In the genomic region with DNA sequence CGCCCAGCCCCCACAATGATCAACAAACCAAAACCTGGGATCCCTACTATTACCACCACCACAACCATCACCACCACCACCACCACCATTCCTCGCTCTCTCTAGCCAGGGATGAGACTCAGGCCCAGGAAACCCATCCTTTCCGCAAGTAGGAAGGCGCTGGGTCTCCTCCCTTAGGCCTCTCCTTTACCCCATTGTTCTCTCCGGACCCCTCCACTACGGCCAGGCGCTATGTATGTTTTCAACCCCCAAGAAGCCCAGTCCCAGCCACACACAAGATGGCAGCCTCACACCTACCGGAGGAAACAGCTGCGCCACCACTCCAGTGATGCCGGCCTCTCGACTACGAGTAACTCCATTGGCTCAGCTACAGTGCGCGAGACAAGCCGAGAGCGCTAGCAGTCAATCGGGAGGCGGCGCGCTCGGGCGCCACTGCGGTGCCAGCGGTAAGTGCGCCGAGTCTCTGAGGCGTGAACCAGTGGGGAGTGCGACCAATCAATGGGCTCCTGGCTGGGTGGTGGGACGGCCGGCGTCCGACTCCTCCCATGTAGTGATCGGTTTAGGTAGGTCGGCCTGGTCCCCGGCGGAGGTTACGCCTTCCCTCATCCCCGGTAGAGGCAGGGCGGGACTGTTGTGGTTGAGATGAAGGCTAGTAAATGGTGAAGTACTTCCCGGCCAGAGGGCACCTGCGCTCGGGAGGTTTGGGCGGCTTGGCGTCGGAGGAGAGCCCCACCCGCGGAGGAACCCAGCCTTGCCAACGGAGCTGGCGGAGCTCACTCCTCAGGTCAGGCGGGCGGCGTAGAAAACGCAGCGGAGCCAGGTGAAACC, we compare ENCODE assay signal across 1 cellular context.
TF ChIP-seq lines count a peak whose summit lies in the region.

A gene (minus strand): TSS at position 376 of the 828 bp plus-strand sequence. CDS start 61,154 bp downstream, outside the sequence.
A gene with protein sequence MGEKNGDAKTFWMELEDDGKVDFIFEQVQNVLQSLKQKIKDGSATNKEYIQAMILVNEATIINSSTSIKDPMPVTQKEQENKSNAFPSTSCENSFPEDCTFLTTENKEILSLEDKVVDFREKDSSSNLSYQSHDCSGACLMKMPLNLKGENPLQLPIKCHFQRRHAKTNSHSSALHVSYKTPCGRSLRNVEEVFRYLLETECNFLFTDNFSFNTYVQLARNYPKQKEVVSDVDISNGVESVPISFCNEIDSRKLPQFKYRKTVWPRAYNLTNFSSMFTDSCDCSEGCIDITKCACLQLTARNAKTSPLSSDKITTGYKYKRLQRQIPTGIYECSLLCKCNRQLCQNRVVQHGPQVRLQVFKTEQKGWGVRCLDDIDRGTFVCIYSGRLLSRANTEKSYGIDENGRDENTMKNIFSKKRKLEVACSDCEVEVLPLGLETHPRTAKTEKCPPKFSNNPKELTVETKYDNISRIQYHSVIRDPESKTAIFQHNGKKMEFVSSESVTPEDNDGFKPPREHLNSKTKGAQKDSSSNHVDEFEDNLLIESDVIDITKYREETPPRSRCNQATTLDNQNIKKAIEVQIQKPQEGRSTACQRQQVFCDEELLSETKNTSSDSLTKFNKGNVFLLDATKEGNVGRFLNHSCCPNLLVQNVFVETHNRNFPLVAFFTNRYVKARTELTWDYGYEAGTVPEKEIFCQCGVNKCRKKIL (plus strand): TSS at position 586 of the 828 bp plus-strand sequence. CDS start 7,620 bp downstream, outside the sequence.

TF ChIP-seq in HepG2, 621 proteins besides CTCF, POLR2A, EP300 and RAD21 (continued from another document and continues in another):
- TF ChIP-seq, protein P1, sequence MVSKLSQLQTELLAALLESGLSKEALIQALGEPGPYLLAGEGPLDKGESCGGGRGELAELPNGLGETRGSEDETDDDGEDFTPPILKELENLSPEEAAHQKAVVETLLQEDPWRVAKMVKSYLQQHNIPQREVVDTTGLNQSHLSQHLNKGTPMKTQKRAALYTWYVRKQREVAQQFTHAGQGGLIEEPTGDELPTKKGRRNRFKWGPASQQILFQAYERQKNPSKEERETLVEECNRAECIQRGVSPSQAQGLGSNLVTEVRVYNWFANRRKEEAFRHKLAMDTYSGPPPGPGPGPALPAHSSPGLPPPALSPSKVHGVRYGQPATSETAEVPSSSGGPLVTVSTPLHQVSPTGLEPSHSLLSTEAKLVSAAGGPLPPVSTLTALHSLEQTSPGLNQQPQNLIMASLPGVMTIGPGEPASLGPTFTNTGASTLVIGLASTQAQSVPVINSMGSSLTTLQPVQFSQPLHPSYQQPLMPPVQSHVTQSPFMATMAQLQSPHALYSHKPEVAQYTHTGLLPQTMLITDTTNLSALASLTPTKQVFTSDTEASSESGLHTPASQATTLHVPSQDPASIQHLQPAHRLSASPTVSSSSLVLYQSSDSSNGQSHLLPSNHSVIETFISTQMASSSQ (IDR thresholded peaks at IDR 0.05; ENCODE audit: low read depth), result peak; percentile 46; the same call in 1 of the 2 replicates
- TF ChIP-seq, protein P1 (CRISPR knock-in tag; IDR thresholded peaks at IDR 0.05; ENCODE audit: borderline replicate concordance), result peak; percentile 70; the same call in 1 of the 2 replicates
- peak; percentile 76 for TF ChIP-seq ZFX (CRISPR knock-in tag; IDR thresholded peaks at IDR 0.05; ENCODE audit: low read depth)
- TF ChIP-seq, protein P2, sequence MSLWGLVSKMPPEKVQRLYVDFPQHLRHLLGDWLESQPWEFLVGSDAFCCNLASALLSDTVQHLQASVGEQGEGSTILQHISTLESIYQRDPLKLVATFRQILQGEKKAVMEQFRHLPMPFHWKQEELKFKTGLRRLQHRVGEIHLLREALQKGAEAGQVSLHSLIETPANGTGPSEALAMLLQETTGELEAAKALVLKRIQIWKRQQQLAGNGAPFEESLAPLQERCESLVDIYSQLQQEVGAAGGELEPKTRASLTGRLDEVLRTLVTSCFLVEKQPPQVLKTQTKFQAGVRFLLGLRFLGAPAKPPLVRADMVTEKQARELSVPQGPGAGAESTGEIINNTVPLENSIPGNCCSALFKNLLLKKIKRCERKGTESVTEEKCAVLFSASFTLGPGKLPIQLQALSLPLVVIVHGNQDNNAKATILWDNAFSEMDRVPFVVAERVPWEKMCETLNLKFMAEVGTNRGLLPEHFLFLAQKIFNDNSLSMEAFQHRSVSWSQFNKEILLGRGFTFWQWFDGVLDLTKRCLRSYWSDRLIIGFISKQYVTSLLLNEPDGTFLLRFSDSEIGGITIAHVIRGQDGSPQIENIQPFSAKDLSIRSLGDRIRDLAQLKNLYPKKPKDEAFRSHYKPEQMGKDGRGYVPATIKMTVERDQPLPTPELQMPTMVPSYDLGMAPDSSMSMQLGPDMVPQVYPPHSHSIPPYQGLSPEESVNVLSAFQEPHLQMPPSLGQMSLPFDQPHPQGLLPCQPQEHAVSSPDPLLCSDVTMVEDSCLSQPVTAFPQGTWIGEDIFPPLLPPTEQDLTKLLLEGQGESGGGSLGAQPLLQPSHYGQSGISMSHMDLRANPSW (CRISPR knock-in tag; IDR thresholded peaks at IDR 0.05; ENCODE audit: borderline replicate concordance), result peak; percentile 73; the same call in 1 of the 2 replicates
- TF ChIP-seq PHF8 (CRISPR knock-in tag; IDR thresholded peaks at IDR 0.05), result peak; percentile 69
- peak; percentile 56; the same call in 1 of the 2 replicates for TF ChIP-seq ZNF160 (CRISPR knock-in tag; IDR thresholded peaks at IDR 0.05)
- TF ChIP-seq, protein P3, sequence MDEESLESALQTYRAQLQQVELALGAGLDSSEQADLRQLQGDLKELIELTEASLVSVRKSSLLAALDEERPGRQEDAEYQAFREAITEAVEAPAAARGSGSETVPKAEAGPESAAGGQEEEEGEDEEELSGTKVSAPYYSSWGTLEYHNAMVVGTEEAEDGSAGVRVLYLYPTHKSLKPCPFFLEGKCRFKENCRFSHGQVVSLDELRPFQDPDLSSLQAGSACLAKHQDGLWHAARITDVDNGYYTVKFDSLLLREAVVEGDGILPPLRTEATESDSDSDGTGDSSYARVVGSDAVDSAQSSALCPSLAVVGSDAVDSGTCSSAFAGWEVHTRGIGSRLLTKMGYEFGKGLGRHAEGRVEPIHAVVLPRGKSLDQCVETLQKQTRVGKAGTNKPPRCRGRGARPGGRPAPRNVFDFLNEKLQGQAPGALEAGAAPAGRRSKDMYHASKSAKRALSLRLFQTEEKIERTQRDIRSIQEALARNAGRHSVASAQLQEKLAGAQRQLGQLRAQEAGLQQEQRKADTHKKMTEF (CRISPR knock-in tag; IDR thresholded peaks at IDR 0.05), result peak; percentile 68
- TF ChIP-seq, protein P4, sequence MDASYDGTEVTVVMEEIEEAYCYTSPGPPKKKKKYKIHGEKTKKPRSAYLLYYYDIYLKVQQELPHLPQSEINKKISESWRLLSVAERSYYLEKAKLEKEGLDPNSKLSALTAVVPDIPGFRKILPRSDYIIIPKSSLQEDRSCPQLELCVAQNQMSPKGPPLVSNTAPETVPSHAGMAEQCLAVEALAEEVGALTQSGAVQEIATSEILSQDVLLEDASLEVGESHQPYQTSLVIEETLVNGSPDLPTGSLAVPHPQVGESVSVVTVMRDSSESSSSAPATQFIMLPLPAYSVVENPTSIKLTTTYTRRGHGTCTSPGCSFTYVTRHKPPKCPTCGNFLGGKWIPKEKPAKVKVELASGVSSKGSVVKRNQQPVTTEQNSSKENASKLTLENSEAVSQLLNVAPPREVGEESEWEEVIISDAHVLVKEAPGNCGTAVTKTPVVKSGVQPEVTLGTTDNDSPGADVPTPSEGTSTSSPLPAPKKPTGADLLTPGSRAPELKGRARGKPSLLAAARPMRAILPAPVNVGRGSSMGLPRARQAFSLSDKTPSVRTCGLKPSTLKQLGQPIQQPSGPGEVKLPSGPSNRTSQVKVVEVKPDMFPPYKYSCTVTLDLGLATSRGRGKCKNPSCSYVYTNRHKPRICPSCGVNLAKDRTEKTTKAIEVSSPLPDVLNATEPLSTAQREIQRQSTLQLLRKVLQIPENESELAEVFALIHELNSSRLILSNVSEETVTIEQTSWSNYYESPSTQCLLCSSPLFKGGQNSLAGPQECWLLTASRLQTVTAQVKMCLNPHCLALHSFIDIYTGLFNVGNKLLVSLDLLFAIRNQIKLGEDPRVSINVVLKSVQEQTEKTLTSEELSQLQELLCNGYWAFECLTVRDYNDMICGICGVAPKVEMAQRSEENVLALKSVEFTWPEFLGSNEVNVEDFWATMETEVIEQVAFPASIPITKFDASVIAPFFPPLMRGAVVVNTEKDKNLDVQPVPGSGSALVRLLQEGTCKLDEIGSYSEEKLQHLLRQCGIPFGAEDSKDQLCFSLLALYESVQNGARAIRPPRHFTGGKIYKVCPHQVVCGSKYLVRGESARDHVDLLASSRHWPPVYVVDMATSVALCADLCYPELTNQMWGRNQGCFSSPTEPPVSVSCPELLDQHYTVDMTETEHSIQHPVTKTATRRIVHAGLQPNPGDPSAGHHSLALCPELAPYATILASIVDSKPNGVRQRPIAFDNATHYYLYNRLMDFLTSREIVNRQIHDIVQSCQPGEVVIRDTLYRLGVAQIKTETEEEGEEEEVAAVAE (CRISPR knock-in tag; IDR thresholded peaks at IDR 0.05; ENCODE audit: borderline replicate concordance), result peak; percentile 99
- no peak for TF ChIP-seq SOX6 (IDR thresholded peaks at IDR 0.05)
- peak; percentile 57 for TF ChIP-seq SOX6 (CRISPR knock-in tag; IDR thresholded peaks at IDR 0.05)
- TF ChIP-seq ZNF556 (CRISPR knock-in tag; IDR thresholded peaks at IDR 0.05; ENCODE audit: borderline replicate concordance), result 0 out of 2 replicates have a peak, but pooled peaks have one; percentile 49
- 0 out of 2 replicates have a peak, but pooled peaks have one; percentile 59 for TF ChIP-seq SOX5 (CRISPR knock-in tag; IDR thresholded peaks at IDR 0.05; ENCODE audit: borderline replicate concordance)
- peak; percentile 84 for TF ChIP-seq ATF1 (CRISPR knock-in tag; IDR thresholded peaks at IDR 0.05)
- TF ChIP-seq, protein P5, sequence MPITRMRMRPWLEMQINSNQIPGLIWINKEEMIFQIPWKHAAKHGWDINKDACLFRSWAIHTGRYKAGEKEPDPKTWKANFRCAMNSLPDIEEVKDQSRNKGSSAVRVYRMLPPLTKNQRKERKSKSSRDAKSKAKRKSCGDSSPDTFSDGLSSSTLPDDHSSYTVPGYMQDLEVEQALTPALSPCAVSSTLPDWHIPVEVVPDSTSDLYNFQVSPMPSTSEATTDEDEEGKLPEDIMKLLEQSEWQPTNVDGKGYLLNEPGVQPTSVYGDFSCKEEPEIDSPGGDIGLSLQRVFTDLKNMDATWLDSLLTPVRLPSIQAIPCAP (CRISPR knock-in tag; IDR thresholded peaks at IDR 0.05; ENCODE audit: low read depth), result 0 out of 2 replicates have a peak, but pooled peaks have one; percentile 32
- TF ChIP-seq, protein P6, sequence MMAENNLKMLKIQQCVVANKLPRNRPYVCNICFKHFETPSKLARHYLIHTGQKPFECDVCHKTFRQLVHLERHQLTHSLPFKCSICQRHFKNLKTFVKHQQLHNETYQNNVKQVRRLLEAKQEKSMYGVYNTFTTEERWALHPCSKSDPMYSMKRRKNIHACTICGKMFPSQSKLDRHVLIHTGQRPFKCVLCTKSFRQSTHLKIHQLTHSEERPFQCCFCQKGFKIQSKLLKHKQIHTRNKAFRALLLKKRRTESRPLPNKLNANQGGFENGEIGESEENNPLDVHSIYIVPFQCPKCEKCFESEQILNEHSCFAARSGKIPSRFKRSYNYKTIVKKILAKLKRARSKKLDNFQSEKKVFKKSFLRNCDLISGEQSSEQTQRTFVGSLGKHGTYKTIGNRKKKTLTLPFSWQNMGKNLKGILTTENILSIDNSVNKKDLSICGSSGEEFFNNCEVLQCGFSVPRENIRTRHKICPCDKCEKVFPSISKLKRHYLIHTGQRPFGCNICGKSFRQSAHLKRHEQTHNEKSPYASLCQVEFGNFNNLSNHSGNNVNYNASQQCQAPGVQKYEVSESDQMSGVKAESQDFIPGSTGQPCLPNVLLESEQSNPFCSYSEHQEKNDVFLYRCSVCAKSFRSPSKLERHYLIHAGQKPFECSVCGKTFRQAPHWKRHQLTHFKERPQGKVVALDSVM (CRISPR knock-in tag; IDR thresholded peaks at IDR 0.05), result 0 out of 2 replicates have a peak, but pooled peaks have one; percentile 42
- peak; percentile 57 for TF ChIP-seq KDM5B (CRISPR knock-in tag; IDR thresholded peaks at IDR 0.05; ENCODE audit: borderline replicate concordance)
- TF ChIP-seq, protein P7, sequence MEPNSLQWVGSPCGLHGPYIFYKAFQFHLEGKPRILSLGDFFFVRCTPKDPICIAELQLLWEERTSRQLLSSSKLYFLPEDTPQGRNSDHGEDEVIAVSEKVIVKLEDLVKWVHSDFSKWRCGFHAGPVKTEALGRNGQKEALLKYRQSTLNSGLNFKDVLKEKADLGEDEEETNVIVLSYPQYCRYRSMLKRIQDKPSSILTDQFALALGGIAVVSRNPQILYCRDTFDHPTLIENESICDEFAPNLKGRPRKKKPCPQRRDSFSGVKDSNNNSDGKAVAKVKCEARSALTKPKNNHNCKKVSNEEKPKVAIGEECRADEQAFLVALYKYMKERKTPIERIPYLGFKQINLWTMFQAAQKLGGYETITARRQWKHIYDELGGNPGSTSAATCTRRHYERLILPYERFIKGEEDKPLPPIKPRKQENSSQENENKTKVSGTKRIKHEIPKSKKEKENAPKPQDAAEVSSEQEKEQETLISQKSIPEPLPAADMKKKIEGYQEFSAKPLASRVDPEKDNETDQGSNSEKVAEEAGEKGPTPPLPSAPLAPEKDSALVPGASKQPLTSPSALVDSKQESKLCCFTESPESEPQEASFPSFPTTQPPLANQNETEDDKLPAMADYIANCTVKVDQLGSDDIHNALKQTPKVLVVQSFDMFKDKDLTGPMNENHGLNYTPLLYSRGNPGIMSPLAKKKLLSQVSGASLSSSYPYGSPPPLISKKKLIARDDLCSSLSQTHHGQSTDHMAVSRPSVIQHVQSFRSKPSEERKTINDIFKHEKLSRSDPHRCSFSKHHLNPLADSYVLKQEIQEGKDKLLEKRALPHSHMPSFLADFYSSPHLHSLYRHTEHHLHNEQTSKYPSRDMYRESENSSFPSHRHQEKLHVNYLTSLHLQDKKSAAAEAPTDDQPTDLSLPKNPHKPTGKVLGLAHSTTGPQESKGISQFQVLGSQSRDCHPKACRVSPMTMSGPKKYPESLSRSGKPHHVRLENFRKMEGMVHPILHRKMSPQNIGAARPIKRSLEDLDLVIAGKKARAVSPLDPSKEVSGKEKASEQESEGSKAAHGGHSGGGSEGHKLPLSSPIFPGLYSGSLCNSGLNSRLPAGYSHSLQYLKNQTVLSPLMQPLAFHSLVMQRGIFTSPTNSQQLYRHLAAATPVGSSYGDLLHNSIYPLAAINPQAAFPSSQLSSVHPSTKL (CRISPR knock-in tag; IDR thresholded peaks at IDR 0.05), result peak; percentile 7
- TF ChIP-seq, protein P8, sequence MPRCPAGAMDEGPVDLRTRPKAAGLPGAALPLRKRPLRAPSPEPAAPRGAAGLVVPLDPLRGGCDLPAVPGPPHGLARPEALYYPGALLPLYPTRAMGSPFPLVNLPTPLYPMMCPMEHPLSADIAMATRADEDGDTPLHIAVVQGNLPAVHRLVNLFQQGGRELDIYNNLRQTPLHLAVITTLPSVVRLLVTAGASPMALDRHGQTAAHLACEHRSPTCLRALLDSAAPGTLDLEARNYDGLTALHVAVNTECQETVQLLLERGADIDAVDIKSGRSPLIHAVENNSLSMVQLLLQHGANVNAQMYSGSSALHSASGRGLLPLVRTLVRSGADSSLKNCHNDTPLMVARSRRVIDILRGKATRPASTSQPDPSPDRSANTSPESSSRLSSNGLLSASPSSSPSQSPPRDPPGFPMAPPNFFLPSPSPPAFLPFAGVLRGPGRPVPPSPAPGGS (CRISPR knock-in tag; IDR thresholded peaks at IDR 0.05), result 0 out of 2 replicates have a peak, but pooled peaks have one; percentile 41
- peak; percentile 83 for TF ChIP-seq ZNF883 (CRISPR knock-in tag; IDR thresholded peaks at IDR 0.05; ENCODE audit: not compliant biosample characterization)
